16 cellular contexts compared by ENCODE assay signal in genomic region chr10:7380704-7381241, GRCh38. TPM values are rescaled to one million over a fixed set of nuclear protein-coding genes. Genes with fewer than 3 reads are reported as not detected.
DNase-seq lines count a peak whose midpoint lies in the region; ATAC-seq and TF ChIP-seq lines count a peak whose summit lies in the region.
"Had no signal": no experiment of that assay in that cellular context is flagged by ENCODE, and none has a peak within 500 bp of the region (broad histone marks: within the 10 kb centered on the region; RNA-seq: fewer than 3 reads in every experiment).

No MANE protein-coding gene starts in this region.

- H3K9me3 ChIP-seq in CD8-positive, alpha-beta memory T cell (ENCODE audit: low read length) = no peaks in the 10 kb centered on the region
- H3K9me3 ChIP-seq in T-helper 17 cell (ENCODE audit: control insufficient read depth, low read length, poor library complexity, severe bottlenecking) (no peaks in the 10 kb centered on the region), heart left ventricle (no peaks in the 10 kb centered on the region)

- no peak overlapping the region for H3K4me3 ChIP-seq in CD8-positive, alpha-beta memory T cell (ENCODE audit: low read length)
- H3K4me3 ChIP-seq in heart left ventricle = no peak overlapping the region
- H3K4me3 ChIP-seq: BLaER1 treated with 17β-estradiol and CSF1 and Interleukin-3, amounts not matched to agents 10 nM and 100 nM; GM23338 had no signal

- CTCF ChIA-PET in activated CD4-positive, alpha-beta T cell treated with anti-CD3 and anti-CD28 coated beads, Interleukin-2, amount 10 ng/mL, durations not matched to agents 7 days and 5 days (lab: Charles Lee) = no interaction called here
- CTCF ChIA-PET in CD8-positive, alpha-beta memory T cell (lab: Charles Lee) = no interaction called here

- TF ChIP-seq CTCF in heart left ventricle (IDR thresholded peaks at IDR 0.05) = no peak

- POLR2A ChIA-PET in activated CD4-positive, alpha-beta T cell treated with anti-CD3 and anti-CD28 coated beads, Interleukin-2, amount 10 ng/mL, durations not matched to agents 7 days and 5 days (lab: Charles Lee) = no interaction called here
- POLR2A ChIA-PET in CD8-positive, alpha-beta memory T cell (lab: Charles Lee) = no interaction called here
- POLR2A ChIA-PET in naive thymus-derived CD8-positive, alpha-beta T cell (lab: Charles Lee) = no interaction called here

- DNase-seq in activated CD4-positive, alpha-beta T cell treated with anti-CD3 and anti-CD28 coated beads, Interleukin-2, amount 10 ng/mL, durations not matched to agents 7 days and 5 days = no peak
- DNase-seq in activated CD4-positive, alpha-beta T cell treated with anti-CD3 and anti-CD28 coated beads, Interleukin-2, amount 50 U/mL, for 1 hour = no peak
- no peak for DNase-seq in CD8-positive, alpha-beta memory T cell
- no peak for DNase-seq in T-helper 17 cell
- DNase-seq in naive thymus-derived CD8-positive, alpha-beta T cell = no peak
- DNase-seq in stimulated activated CD4-positive, alpha-beta T cell treated with anti-CD3 and anti-CD28 coated beads, Interleukin-4, amount 100 ng/mL, for 24 hours = no peak
- no peak for DNase-seq in heart left ventricle
- no peak for DNase-seq in DMS79 treated with DMSO at 0.1 percent for 48 hours (lab: John Stamatoyannopoulos, UW)
- DNase-seq: AML-193, DMS 273 treated with DMSO at 0.1 percent for 48 hours, EL, H7, IMR-90 had no signal

- H3K9me3 Mint-ChIP-seq in activated CD4-positive, alpha-beta T cell treated with anti-CD3 and anti-CD28 coated beads, Interleukin-2, amount 10 ng/mL, durations not matched to agents 7 days and 5 days = no peaks in the 10 kb centered on the region
- no peaks in the 10 kb centered on the region for H3K9me3 Mint-ChIP-seq in CD8-positive, alpha-beta memory T cell
- no peaks in the 10 kb centered on the region for H3K9me3 Mint-ChIP-seq in naive thymus-derived CD8-positive, alpha-beta T cell

- H3K36me3 Mint-ChIP-seq in activated CD4-positive, alpha-beta T cell treated with anti-CD3 and anti-CD28 coated beads, Interleukin-2, amount 10 ng/mL, durations not matched to agents 7 days and 5 days (ENCODE audit: low read depth) = peaks cover 46% of the 10 kb centered on the region
- H3K36me3 Mint-ChIP-seq in CD8-positive, alpha-beta memory T cell = peaks cover 6 to 54% (median 17%) of the 10 kb centered on the region in 3 donors
- H3K36me3 Mint-ChIP-seq in T-helper 17 cell (ENCODE audit: low read depth) = peaks cover 8% of the 10 kb centered on the region
- peaks cover 0 to 54% (median 18%) of the 10 kb centered on the region in 3 donors for H3K36me3 Mint-ChIP-seq in naive thymus-derived CD8-positive, alpha-beta T cell

- WGBS in heart left ventricle, 4 donors = 67 to 89% (median 80%) methylated on average over 5 of the region's 5 CpGs

- no peak overlapping the region for H3K4me3 Mint-ChIP-seq in activated CD4-positive, alpha-beta T cell treated with anti-CD3 and anti-CD28 coated beads, Interleukin-2, amount 10 ng/mL, durations not matched to agents 7 days and 5 days
- H3K4me3 Mint-ChIP-seq in CD8-positive, alpha-beta memory T cell = no peak overlapping the region
- no peak overlapping the region for H3K4me3 Mint-ChIP-seq in T-helper 17 cell
- H3K4me3 Mint-ChIP-seq in naive thymus-derived CD8-positive, alpha-beta T cell = no peak overlapping the region
- H3K4me3 Mint-ChIP-seq: GM23338 had no signal

- no peaks in the 10 kb centered on the region for H3K27me3 Mint-ChIP-seq in activated CD4-positive, alpha-beta T cell treated with anti-CD3 and anti-CD28 coated beads, Interleukin-2, amount 10 ng/mL, durations not matched to agents 7 days and 5 days
- H3K27me3 Mint-ChIP-seq in CD8-positive, alpha-beta memory T cell = no peaks in the 10 kb centered on the region
- no peaks in the 10 kb centered on the region for H3K27me3 Mint-ChIP-seq in T-helper 17 cell
- H3K27me3 Mint-ChIP-seq in naive thymus-derived CD8-positive, alpha-beta T cell = no peaks in the 10 kb centered on the region

- intact Hi-C loops in heart left ventricle (cut with DNase I) = no loop called here

- no peak overlapping the region for H3K27ac ChIP-seq in CD8-positive, alpha-beta memory T cell (ENCODE audit: low read depth, low read length)
- no peak overlapping the region for H3K27ac ChIP-seq in heart left ventricle
- H3K27ac ChIP-seq: 22Rv1; BLaER1 treated with 17β-estradiol and CSF1 and Interleukin-3, amounts not matched to agents 10 nM and 100 nM had no signal

- no peak for TF ChIP-seq POLR2A in heart left ventricle (IDR thresholded peaks at IDR 0.05)

- ATAC-seq in T-helper 17 cell = no peak
- no peak for ATAC-seq in naive thymus-derived CD8-positive, alpha-beta T cell
- ATAC-seq in heart left ventricle = no peak
- ATAC-seq: GM23338 had no signal

- peaks cover 9% of the 10 kb centered on the region for H3K36me3 ChIP-seq in CD8-positive, alpha-beta memory T cell (ENCODE audit: insufficient read depth, low read length)
- H3K36me3 ChIP-seq in heart left ventricle = peaks cover 0 to 40% (median 24%) of the 10 kb centered on the region in 9 donors

- H3K4me1 ChIP-seq in CD8-positive, alpha-beta memory T cell (ENCODE audit: insufficient read depth, low read length) = peaks cover 26% of the 10 kb centered on the region
- H3K4me1 ChIP-seq in heart left ventricle = peaks cover 0 to 6% (median 0%) of the 10 kb centered on the region in 12 donors

- H3K4me1 Mint-ChIP-seq in activated CD4-positive, alpha-beta T cell treated with anti-CD3 and anti-CD28 coated beads, Interleukin-2, amount 10 ng/mL, durations not matched to agents 7 days and 5 days = peaks cover 39% of the 10 kb centered on the region
- peaks cover 37 to 57% (median 46%) of the 10 kb centered on the region in 3 donors for H3K4me1 Mint-ChIP-seq in CD8-positive, alpha-beta memory T cell
- peaks cover 26% of the 10 kb centered on the region for H3K4me1 Mint-ChIP-seq in T-helper 17 cell
- H3K4me1 Mint-ChIP-seq in naive thymus-derived CD8-positive, alpha-beta T cell = peaks cover 34 to 60% (median 51%) of the 10 kb centered on the region in 4 donors
- H3K4me1 Mint-ChIP-seq: GM23338 had no signal

- H3K27ac Mint-ChIP-seq in activated CD4-positive, alpha-beta T cell treated with anti-CD3 and anti-CD28 coated beads, Interleukin-2, amount 10 ng/mL, durations not matched to agents 7 days and 5 days = peak overlapping the region; percentile 12
- peak overlapping the region in 5 of 8 donors; percentile 20 to 75 (median 52) for H3K27ac Mint-ChIP-seq in CD8-positive, alpha-beta memory T cell
- H3K27ac Mint-ChIP-seq in T-helper 17 cell = peak overlapping the region; percentile 67
- peak overlapping the region in 7 of 10 donors; percentile 37 to 93 (median 62) for H3K27ac Mint-ChIP-seq in naive thymus-derived CD8-positive, alpha-beta T cell
- H3K27ac Mint-ChIP-seq: GM23338 had no signal

- no peaks in the 10 kb centered on the region for H3K27me3 ChIP-seq in CD8-positive, alpha-beta memory T cell (ENCODE audit: insufficient read depth, low read length, poor library complexity, severe bottlenecking)
- H3K27me3 ChIP-seq in heart left ventricle = no peaks in the 10 kb centered on the region
- H3K27me3 ChIP-seq: BLaER1 treated with 17β-estradiol and CSF1 and Interleukin-3, amounts not matched to agents 10 nM and 100 nM had no signal

RNA-seq across cellular contexts. Expression of gene SFMBT2, which starts 30.1 kb away (rescaled TPM):
- 10 to 100 TPM; 31.9 to 32.3 TPM for total RNA-seq in activated CD4-positive, alpha-beta T cell treated with anti-CD3 and anti-CD28 coated beads, Interleukin-2, amount 10 ng/mL, durations not matched to agents 7 days and 5 days
- total RNA-seq in CD8-positive, alpha-beta memory T cell = 10 to 100 TPM; 17.4 to 18.3 TPM
- polyA plus RNA-seq in CD8-positive, alpha-beta memory T cell = 4.9 TPM
- total RNA-seq in T-helper 17 cell (10 to 100 TPM; 18.2 to 19.4 TPM), heart left ventricle (10 to 100 TPM in 4 of 9 donors, 1 to 10 TPM in 5; 3.7 to 25.8 (median 10.0) TPM)
- 10 to 100 TPM; 30.1 to 31.8 TPM for total RNA-seq in naive thymus-derived CD8-positive, alpha-beta T cell
- polyA plus RNA-seq in naive thymus-derived CD8-positive, alpha-beta T cell = 1 to 10 TPM; 2.2 to 6.7 (median 4.8) TPM
- 1 to 10 TPM; 2.6 to 9.6 TPM for polyA plus RNA-seq in heart left ventricle

Comparison
In these comparisons a context has a peak if more than half of its experiments do, and no peak if none do; other contexts are left out.
1. H3K27ac Mint-ChIP-seq: peak in every context shown above with its lines; median percentile 67 in T-helper 17 cell; 62 in naive thymus-derived CD8-positive, alpha-beta T cell; 52 in CD8-positive, alpha-beta memory T cell; 12 in activated CD4-positive, alpha-beta T cell treated with anti-CD3 and anti-CD28 coated beads, Interleukin-2, amount 10 ng/mL, durations not matched to agents 7 days and 5 days.